ENCODE assay signal across 8 cellular contexts in the genomic region with DNA sequence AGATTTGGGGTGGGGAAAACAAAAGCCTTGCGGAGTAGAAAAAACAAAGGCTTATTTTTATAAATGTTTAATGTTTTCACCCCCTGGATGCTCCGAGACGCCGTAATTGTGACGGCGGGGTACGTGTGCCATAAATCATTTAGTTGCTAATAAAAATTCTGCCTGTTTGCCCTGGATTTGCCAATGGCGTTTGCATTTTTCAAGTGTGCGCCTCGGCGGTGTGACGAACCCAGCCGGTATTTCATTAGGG. TPM values are rescaled to one million over a fixed set of nuclear protein-coding genes. Genes with fewer than 3 reads are reported as not detected.
DNase-seq lines count a peak whose midpoint lies in the region; ATAC-seq and TF ChIP-seq lines count a peak whose summit lies in the region.

No MANE protein-coding gene starts in this region.

- no peaks in the 10 kb centered on the region for H3K27me3 ChIP-seq in left ventricle myocardium inferior (ENCODE audit: low read depth)
- H3K27me3 ChIP-seq in body of pancreas, result no peaks in the 10 kb centered on the region
- H3K27me3 ChIP-seq in lower lobe of right lung (ENCODE audit: low read depth), result no peaks in the 10 kb centered on the region
- H3K27me3 ChIP-seq in uterus, result no peaks in the 10 kb centered on the region

- H3K9me3 ChIP-seq in left ventricle myocardium inferior (replicated peaks) (no peaks in the 10 kb centered on the region), body of pancreas (no peaks in the 10 kb centered on the region), lower lobe of right lung (no peaks in the 10 kb centered on the region), uterus (no peaks in the 10 kb centered on the region)

- no peaks in the 10 kb centered on the region for H3K36me3 ChIP-seq in left ventricle myocardium inferior
- H3K36me3 ChIP-seq in body of pancreas (replicated peaks in 1 of 2; ENCODE audit: insufficient read depth in 1 of 2, low read depth in 2 of 2), result no peaks in the 10 kb centered on the region
- no peaks in the 10 kb centered on the region for H3K36me3 ChIP-seq in lower lobe of right lung
- no peaks in the 10 kb centered on the region for H3K36me3 ChIP-seq in uterus

- H3K4me3 ChIP-seq in left ventricle myocardium inferior, result peak overlapping the region; percentile 100
- H3K4me3 ChIP-seq in body of pancreas, result peak overlapping the region; percentile 51 to 96
- H3K4me3 ChIP-seq in lower lobe of right lung, result peak overlapping the region; percentile 96
- H3K4me3 ChIP-seq in uterus, result peak overlapping the region; percentile 74 to 78

- no peak for TF ChIP-seq POLR2A in body of pancreas (IDR thresholded peaks at IDR 0.05)
- TF ChIP-seq POLR2A in uterus (IDR thresholded peaks at IDR 0.05), result no peak

- no peaks in the 10 kb centered on the region for H3K36me3 Mint-ChIP-seq in activated T-cell treated with anti-CD3 and anti-CD28 coated beads, Interleukin-2, amount 50 U/mL, for 4 hours (ENCODE audit: insufficient read depth)

- H3K4me1 ChIP-seq in left ventricle myocardium inferior (peaks cover 77% of the 10 kb centered on the region), body of pancreas (peaks cover 36% of the 10 kb centered on the region), lower lobe of right lung (peaks cover 29% of the 10 kb centered on the region), uterus (peaks cover 0 to 14% of the 10 kb centered on the region in 2 donors)

- DNase-seq in left ventricle myocardium inferior (no peak), left ventricle myocardium superior (no peak), body of pancreas (no peak), lower lobe of right lung (no peak), uterus (peak in 1 of 2 donors; percentile 68), ureter (ENCODE audit: low spot score) (no peak)
- no peak for DNase-seq in activated T-cell treated with anti-CD3 and anti-CD28 coated beads, Interleukin-2, amount 50 U/mL, for 4 hours

- ATAC-seq in left ventricle myocardium superior (no peak), body of pancreas (no peak), lower lobe of right lung (no peak), GM18511 (IDR thresholded peaks at IDR 0.05; ENCODE audit: unreplicated experiment) (no peak)
- no peak for ATAC-seq in activated T-cell treated with anti-CD3 and anti-CD28 coated beads, Interleukin-2, amount 50 U/mL, for 4 hours

- TF ChIP-seq CTCF in left ventricle myocardium inferior (IDR thresholded peaks at IDR 0.05; ENCODE audit: borderline replicate concordance) (no peak), body of pancreas (IDR thresholded peaks at IDR 0.05) (no peak), lower lobe of right lung (IDR thresholded peaks at IDR 0.05) (no peak), uterus (IDR thresholded peaks at IDR 0.05) (no peak)

- intact Hi-C loops in left ventricle myocardium inferior (cut with micrococcal nuclease), result no loop called here
- intact Hi-C loops in left ventricle myocardium superior (cut with micrococcal nuclease), result no loop called here
- intact Hi-C loops in body of pancreas (cut with DNase I), result no loop called here
- intact Hi-C loops in lower lobe of right lung (cut with DNase I), result no loop called here
- intact Hi-C loops in uterus (cut with DNase I; ENCODE audit: low total_unique reads), result no loop called here

- no peaks in the 10 kb centered on the region for H3K9me3 Mint-ChIP-seq in activated T-cell treated with anti-CD3 and anti-CD28 coated beads, Interleukin-2, amount 50 U/mL, for 4 hours

- WGBS in body of pancreas, 2 donors, result 0 to 1% methylated on average over 9 to 13 of the region's 13 CpGs

- peaks cover 73% of the 10 kb centered on the region for H3K27me3 Mint-ChIP-seq in activated T-cell treated with anti-CD3 and anti-CD28 coated beads, Interleukin-2, amount 50 U/mL, for 4 hours (ENCODE audit: low read depth)

- no peak overlapping the region for H3K4me3 Mint-ChIP-seq in activated T-cell treated with anti-CD3 and anti-CD28 coated beads, Interleukin-2, amount 50 U/mL, for 4 hours

- H3K27ac ChIP-seq in left ventricle myocardium inferior (replicated peaks) (peak overlapping the region; percentile 100), body of pancreas (peak overlapping the region; percentile 98 to 100 (median 98)), lower lobe of right lung (peak overlapping the region; percentile 99), uterus (peak overlapping the region; percentile 97 to 99)

- H3K4me1 Mint-ChIP-seq in activated T-cell treated with anti-CD3 and anti-CD28 coated beads, Interleukin-2, amount 50 U/mL, for 4 hours (ENCODE audit: low read depth), result peaks cover 43% of the 10 kb centered on the region

RNA-seq across cellular contexts. Expression of gene TNRC18, which starts 2.5 kb away (rescaled TPM):
- total RNA-seq in left ventricle myocardium inferior (27.7 TPM), left ventricle myocardium superior (29.5 TPM), body of pancreas (100 to 1,000 TPM in 1 of 2 donors, 10 to 100 TPM in 1; 87.9 to 201 TPM), lower lobe of right lung (104 TPM), uterus (100 to 1,000 TPM in 1 of 4 donors, 10 to 100 TPM in 3; 28.2 to 179 (median 62.1) TPM), ureter (118 TPM)
- 10 to 100 TPM; 45.4 to 55.2 (median 48.4) TPM for total RNA-seq in activated T-cell treated with anti-CD3 and anti-CD28 coated beads, Interleukin-2, amount 50 U/mL, for 4 hours
